In genomic region chr3:158950131-158950901, GRCh38 we compare ENCODE assay signal across 30 cellular contexts.
A peak's percentile ranks its signal among the peaks of the same experiment; 100 is the strongest.
DNase-seq lines count a peak whose midpoint lies in the region; ATAC-seq, FAIRE-seq and TF ChIP-seq lines count a peak whose summit lies in the region.
"Had no signal": no experiment of that assay in that cellular context is flagged by ENCODE, and none has a peak within 500 bp of the region (broad histone marks: within the 10 kb centered on the region; RNA-seq: fewer than 3 reads in every experiment).

No MANE protein-coding gene starts in this region.

- H3K79me2 ChIP-seq in K562 (ENCODE audit: control insufficient read depth, insufficient read depth, low read length) = no peaks in the 10 kb centered on the region

- H3K4me2 ChIP-seq in K562 (ENCODE audit: insufficient read depth, low read length) = no peak overlapping the region
- H3K4me2 ChIP-seq: KMS-11 had no signal

- H3K27ac ChIP-seq in K562 (ENCODE audit: extremely low read depth, low read depth, low read length) = no peak overlapping the region
- H3K27ac ChIP-seq in foreskin keratinocyte = no peak overlapping the region
- H3K27ac ChIP-seq in left lung = no peak overlapping the region
- H3K27ac ChIP-seq: coronary artery, gastrocnemius medialis, KMS-11, SK-N-MC, thyroid gland had no signal

- DNase-seq in H54 (ENCODE audit: insufficient read length, low spot score) = peak; percentile 6
- peak; percentile 39 for DNase-seq in LHCN-M2 (ENCODE audit: low read depth)
- no peak for DNase-seq in K562 (ENCODE audit: extremely low read depth in 1 of 4, low spot score in 3 of 4)
- peak in 1 of 2 donors; percentile 22 for DNase-seq in foreskin keratinocyte
- no peak for DNase-seq in GM19239 (ENCODE audit: insufficient read length, low spot score)
- no peak for DNase-seq in activated CD4-positive, alpha-beta T cell treated with anti-CD3 and anti-CD28 coated beads, Interleukin-2, amount 50 U/mL, for 48 hours
- no peak for DNase-seq in left lung
- DNase-seq: activated CD4-positive, alpha-beta T cell treated with anti-CD3 and anti-CD28 coated beads, Interleukin-2, amount 50 U/mL, for 1 hour; activated CD4-positive, CD25-positive, alpha-beta regulatory T cell; activated effector memory CD4-positive, alpha-beta T cell treated with anti-CD3 and anti-CD28 coated beads, Interleukin-2, amount 50 U/mL, for 16 hours; activated naive CD8-positive, alpha-beta T cell treated with anti-CD3 and anti-CD28 coated beads, Interleukin-2, amount 10 ng/mL, durations not matched to agents 7 days and 5 days; activated T-cell treated with anti-CD3 and anti-CD28 coated beads, Interleukin-2, amount 50 U/mL, for 24 hours; caudate nucleus; effector memory CD4-positive, alpha-beta T cell; erythroblast; gastrocnemius medialis; midbrain; naive B cell; NCI-H146; NCI-H2107; NCI-H345; NCI-H748 treated with DMSO at 0.1 percent for 48 hours; OCI-M1; stimulated activated CD4-positive, alpha-beta T cell treated with anti-CD3 and anti-CD28 coated beads, Interleukin-4, amount 100 ng/mL, for 1 hour; thyroid gland had no signal

- TF ChIP-seq RAD21 in K562 (CRISPR knock-in tag; conservative IDR thresholded peaks at IDR 0.05 in 1 of 2, IDR thresholded peaks at IDR 0.05 in 1 of 2) = no peak

- TF ChIP-seq CTCF in K562 (IDR thresholded peaks at IDR 0.05 in 2 of 3, conservative IDR thresholded peaks at IDR 0.05 in 1 of 3; ENCODE audit: insufficient read depth in 2 of 3, low read depth in 1 of 3, low read length in 3 of 3) (no peak), foreskin keratinocyte (conservative IDR thresholded peaks at IDR 0.05) (no peak), left lung (IDR thresholded peaks at IDR 0.05) (no peak)

- H3K36me3 ChIP-seq in K562 (ENCODE audit: control insufficient read depth, insufficient read depth, low read length) = no peaks in the 10 kb centered on the region
- H3K36me3 ChIP-seq in left lung = no peaks in the 10 kb centered on the region
- H3K36me3 ChIP-seq: gastrocnemius medialis, thyroid gland had no signal

- no peak for TF ChIP-seq POLR2A in H54 (IDR thresholded peaks at IDR 0.05; ENCODE audit: low read depth, low read length)
- TF ChIP-seq POLR2A in K562 (conservative IDR thresholded peaks at IDR 0.05) = no peak

- BruUV-seq in K562 (replicated peaks; lab: Mats Ljungman, UMichigan) = no TSS peak

- no peak overlapping the region for H3K4me3 ChIP-seq in K562
- H3K4me3 ChIP-seq in left lung = no peak overlapping the region
- H3K4me3 ChIP-seq: coronary artery, gastrocnemius medialis, GM12878, SK-N-MC, thyroid gland had no signal

- H3K4me1 ChIP-seq in K562 (replicated peaks in 1 of 2; ENCODE audit: control insufficient read depth in 2 of 2, insufficient read depth in 2 of 2, low read length in 2 of 2) (no peaks in the 10 kb centered on the region), foreskin keratinocyte (no peaks in the 10 kb centered on the region), left lung (no peaks in the 10 kb centered on the region)
- H3K4me1 ChIP-seq: gastrocnemius medialis, thyroid gland had no signal

- in situ Hi-C loops in K562 (cut with MboI) = no loop called here

- no peak for TF ChIP-seq EP300 in K562 (IDR thresholded peaks at IDR 0.05; ENCODE audit: low read length)

- H3K9me3 ChIP-seq in K562 (replicated peaks; ENCODE audit: control insufficient read depth, insufficient read depth, low read depth, low read length) (no peaks in the 10 kb centered on the region), left lung (no peaks in the 10 kb centered on the region)
- H3K9me3 ChIP-seq: gastrocnemius medialis, thyroid gland had no signal

- no peak overlapping the region for H2AFZ ChIP-seq in K562 (ENCODE audit: low read depth, low read length)

- ATAC-seq in K562 = no peak
- peak; percentile 48 for ATAC-seq in foreskin keratinocyte
- no peak for ATAC-seq in left lung
- ATAC-seq: gastrocnemius medialis, GM12878, sciatic nerve had no signal

- intact Hi-C loops in K562 (cut with micrococcal nuclease) = no loop called here
- intact Hi-C loops in left lung (cut with DNase I) = no loop called here

- FAIRE-seq in H54 (lab: Jason Lieb, UNC) (peak; percentile 50), K562 (lab: Jason Lieb, UNC) (no peak), GM19239 (lab: Jason Lieb, UNC) (no peak)
- FAIRE-seq: GM12878 had no signal

- no peaks in the 10 kb centered on the region for H3K9me1 ChIP-seq in K562 (ENCODE audit: control insufficient read depth, insufficient read depth, low read length)

- no peaks in the 10 kb centered on the region for H4K20me1 ChIP-seq in K562 (replicated peaks; ENCODE audit: control insufficient read depth, insufficient read depth, low read length)

- WGBS in K562 (ENCODE audit: insufficient coverage, low coverage, missing lambda C conversion rate) = 0% methylated on average over 8 of the region's 8 CpGs

- CTCF ChIA-PET in K562 (lab: Yijun Ruan, JAX; ENCODE audit: low intra/inter-chr PET ratio) = no interaction called here

- POLR2A ChIA-PET in K562 (lab: Yijun Ruan, JAX) = interaction anchor here (1.0 kb wide), 1 partner anchor 15 kb away, joined by 3 read pairs; no protein-coding TSS in a partner anchor

- H3K9ac ChIP-seq in K562 (ENCODE audit: insufficient read depth in 1 of 2, low read depth in 2 of 2, low read length in 2 of 2) = no peak overlapping the region
- H3K9ac ChIP-seq: KMS-11 had no signal

- H3K27me3 ChIP-seq in K562 (ENCODE audit: control insufficient read depth in 2 of 2, insufficient read depth in 2 of 2, low read length in 2 of 2) (no peaks in the 10 kb centered on the region), foreskin keratinocyte (no peaks in the 10 kb centered on the region), left lung (no peaks in the 10 kb centered on the region)
- H3K27me3 ChIP-seq: gastrocnemius medialis, thyroid gland had no signal

TF ChIP-seq in K562, 482 proteins besides CTCF, POLR2A, EP300 and RAD21:
- TF ChIP-seq NFYB (IDR thresholded peaks at IDR 0.05; ENCODE audit: extremely low read depth, insufficient read length) (peak; percentile 61), CEBPB (tag; IDR thresholded peaks at IDR 0.05) (peak; percentile 83), USF2 (CRISPR knock-in tag; IDR thresholded peaks at IDR 0.05) (peak; percentile 15; the same call in 1 of the 2 replicates), RAD51 (IDR thresholded peaks at IDR 0.05; ENCODE audit: borderline replicate concordance, low read depth) (peak; percentile 29; the same call in 1 of the 2 replicates), MCM2 (IDR thresholded peaks at IDR 0.05; ENCODE audit: low read depth) (no peak), CEBPG (CRISPR knock-in tag; IDR thresholded peaks at IDR 0.05) (no peak), CEBPG (tag; conservative IDR thresholded peaks at IDR 0.05 in 1 of 2, IDR thresholded peaks at IDR 0.05 in 1 of 2) (peak; percentile 26 to 41; a peak in 1 of 4 replicates)
- TF ChIP-seq, protein P1, sequence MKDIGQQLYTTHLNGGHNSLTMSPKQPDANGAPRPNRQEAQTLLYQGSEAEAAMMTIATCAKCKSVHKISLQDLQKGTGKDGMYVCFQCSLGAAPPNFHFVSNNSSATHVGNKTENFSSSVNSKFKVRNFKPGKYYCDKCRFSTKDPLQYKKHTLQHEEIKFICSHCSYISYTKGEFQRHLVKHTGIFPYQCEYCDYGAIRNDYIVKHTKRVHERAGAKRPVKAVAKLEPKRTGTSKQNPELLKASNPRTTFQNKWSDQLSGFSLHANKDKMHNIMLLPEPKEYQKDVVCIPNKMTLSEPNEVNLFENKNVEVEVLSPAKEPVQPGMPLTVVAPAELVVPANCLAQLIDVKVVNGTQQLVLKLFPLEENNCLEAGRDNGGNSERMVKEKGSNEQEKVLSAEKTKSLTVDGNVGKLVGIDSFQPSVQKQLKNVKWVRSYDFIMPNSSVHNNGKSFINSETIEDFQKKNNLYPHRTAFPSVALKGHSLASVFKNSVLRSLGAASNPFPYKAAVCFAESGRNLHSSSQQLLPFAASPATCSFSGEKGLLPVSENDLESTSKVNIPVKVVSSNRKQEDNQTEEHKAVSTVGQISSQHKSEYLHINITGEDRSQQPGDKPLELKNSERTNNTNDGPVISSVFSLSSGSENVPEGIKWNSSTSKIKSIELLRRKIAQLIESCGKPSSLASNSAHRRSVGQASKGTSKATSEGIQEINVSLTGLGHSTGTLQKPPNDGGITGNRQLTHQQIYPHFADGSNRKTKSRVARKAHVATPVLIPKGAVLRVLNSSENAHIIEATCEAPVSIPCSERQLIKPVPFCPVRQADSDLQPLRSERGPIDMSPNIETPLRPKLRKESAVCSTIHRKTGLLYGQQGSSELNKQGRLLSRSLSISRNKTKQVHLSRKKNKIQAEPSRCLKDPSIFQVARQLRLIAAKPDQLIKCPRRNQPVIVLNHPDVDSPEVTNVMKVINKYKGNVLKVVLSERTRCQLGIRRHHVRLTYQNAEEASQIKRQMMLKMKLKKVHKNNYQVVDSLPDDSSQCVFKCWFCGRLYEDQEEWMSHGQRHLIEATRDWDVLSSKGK (CRISPR knock-in tag; IDR thresholded peaks at IDR 0.05) = no peak
TF ChIP-seq in K562: peak in this region for 5.

Comparison
In these comparisons a context has a peak if more than half of its experiments do, and no peak if none do; other contexts are left out.
1. DNase-seq: peak in H54 (single experiment) and LHCN-M2 (single experiment); none in K562 (0 of 4), GM19239 (single experiment), activated CD4-positive, alpha-beta T cell treated with anti-CD3 and anti-CD28 coated beads, Interleukin-2, amount 50 U/mL, for 48 hours (0 of 2) and left lung (0 of 2).